In genomic region chr7:45179666-45180065, GRCh38 we compare ENCODE assay signal across 1 cellular context.
TF ChIP-seq lines count a peak whose summit lies in the region.

No MANE protein-coding gene starts in this region.

TF ChIP-seq in IMR-90, 13 proteins besides CTCF, POLR2A, EP300 and RAD21 (continued from another document):
- TF ChIP-seq SMC3 (IDR thresholded peaks at IDR 0.05; ENCODE audit: low read depth, low read length) = no peak
